9 cellular contexts compared by ENCODE assay signal in the genomic region with DNA sequence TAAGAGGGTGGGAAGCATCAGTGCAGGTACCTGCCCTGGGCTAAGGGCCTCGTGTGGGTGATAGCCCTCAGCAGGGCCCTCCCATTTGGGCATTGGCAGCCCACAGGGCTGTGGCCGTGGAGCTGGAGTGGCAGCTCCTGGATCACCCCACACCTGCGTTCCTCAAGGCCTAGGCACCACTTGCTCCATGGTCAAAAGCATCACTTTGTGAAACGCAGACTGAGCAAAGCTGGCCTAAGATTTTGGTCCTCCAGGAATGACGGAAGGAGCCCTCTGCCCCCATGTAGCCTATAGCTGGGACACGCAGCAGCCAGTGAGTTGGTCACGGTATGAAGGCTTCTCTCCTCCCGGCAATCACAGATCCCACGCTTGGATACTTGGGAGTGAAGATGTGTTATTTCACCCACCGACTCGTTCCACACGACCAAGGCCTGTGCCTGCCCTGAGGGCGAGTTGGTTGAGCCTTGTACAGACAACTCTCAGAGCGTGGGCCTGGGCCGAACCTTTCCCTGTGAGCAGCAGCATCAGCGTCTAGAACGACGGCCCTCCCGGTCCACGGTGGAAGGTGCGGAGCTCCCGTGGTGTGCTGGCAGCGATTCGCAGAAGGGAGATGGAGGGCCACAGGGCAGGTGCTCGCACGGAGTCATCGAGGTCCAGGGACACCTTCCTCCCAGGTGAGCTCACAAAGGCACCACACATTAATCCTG. TPM values are rescaled to one million over a fixed set of nuclear protein-coding genes. Genes with fewer than 3 reads are reported as not detected.
DNase-seq lines count a peak whose midpoint lies in the region; ATAC-seq and TF ChIP-seq lines count a peak whose summit lies in the region.
"Had no signal": no experiment of that assay in that cellular context is flagged by ENCODE, and none has a peak within 500 bp of the region (broad histone marks: within the 10 kb centered on the region; RNA-seq: fewer than 3 reads in every experiment).

No MANE protein-coding gene starts in this region.

- H3K9me3 Mint-ChIP-seq in stimulated activated naive B cell treated with anti-CD40 and anti-IgM and Interleukin-4, amounts not matched to agents 10 μg/mL and 1 μg/mL and 100 μg/mL, for 72 hours: peaks cover 16 to 20% of the 10 kb centered on the region in 2 donors

- H3K4me1 ChIP-seq in BLaER1 treated with 17β-estradiol and CSF1 and Interleukin-3, amounts not matched to agents 10 nM and 100 nM: peaks cover 8 to 31% (median 24%) of the 10 kb centered on the region in 10 experiments; a peak in 19 of 20 replicates
- H3K4me1 ChIP-seq in Panc1 (ENCODE audit: control insufficient read depth, insufficient read depth, low read length) (peaks cover 6% of the 10 kb centered on the region; the same call in 1 of the 2 replicates), gastroesophageal sphincter (peaks cover 7 to 42% (median 19%) of the 10 kb centered on the region in 3 donors), prostate gland (replicated peaks) (no peaks in the 10 kb centered on the region)

- ATAC-seq in Panc1 (no peak; the same call in 1 of the 2 replicates), gastroesophageal sphincter (no peak), HG03469 (IDR thresholded peaks at IDR 0.05; ENCODE audit: unreplicated experiment) (no peak), HG03039 (IDR thresholded peaks at IDR 0.05; ENCODE audit: unreplicated experiment) (no peak)
- ATAC-seq in stimulated activated naive B cell treated with anti-CD40 and anti-IgM and Interleukin-4, amounts not matched to agents 10 μg/mL and 1 μg/mL and 100 μg/mL, for 72 hours (replicated peaks): no peak

- TF ChIP-seq CTCF in Panc1 (IDR thresholded peaks at IDR 0.05) (no peak), gastroesophageal sphincter (IDR thresholded peaks at IDR 0.05) (no peak), prostate gland (IDR thresholded peaks at IDR 0.05) (no peak)

- BruUV-seq in Panc1 (replicated peaks; lab: Mats Ljungman, UMichigan): no TSS peak

- peaks cover 14 to 28% (median 21%) of the 10 kb centered on the region in 11 experiments; a peak in 17 of 22 replicates for H3K9me3 ChIP-seq in BLaER1 treated with 17β-estradiol and CSF1 and Interleukin-3, amounts not matched to agents 10 nM and 100 nM (replicated peaks in 1 of 11)
- no peaks in the 10 kb centered on the region for H3K9me3 ChIP-seq in Panc1 (ENCODE audit: control insufficient read depth, insufficient read depth, low read depth, low read length)
- H3K9me3 ChIP-seq in gastroesophageal sphincter: no peaks in the 10 kb centered on the region
- no peaks in the 10 kb centered on the region for H3K9me3 ChIP-seq in prostate gland

- in situ Hi-C loops in Panc1 (cut with HindIII; ENCODE audit: low pct_unique_long_range_greater_than_20kb, low sequenced_read_pairs): no loop called here

- H3K27me3 ChIP-seq in BLaER1 treated with 17β-estradiol and CSF1 and Interleukin-3, amounts not matched to agents 10 nM and 100 nM: no peaks in the 10 kb centered on the region
- no peaks in the 10 kb centered on the region for H3K27me3 ChIP-seq in Panc1 (ENCODE audit: control insufficient read depth, insufficient read depth, low read length)
- no peaks in the 10 kb centered on the region for H3K27me3 ChIP-seq in gastroesophageal sphincter
- no peaks in the 10 kb centered on the region for H3K27me3 ChIP-seq in prostate gland (replicated peaks; ENCODE audit: insufficient read depth)

- no peak overlapping the region for H3K4me3 ChIP-seq in BLaER1 treated with 17β-estradiol and CSF1 and Interleukin-3, amounts not matched to agents 10 nM and 100 nM
- no peak overlapping the region; a peak in 2 of 4 replicates for H3K4me3 ChIP-seq in Panc1 (ENCODE audit: low read depth in 2 of 2, low read length in 2 of 2)
- peak overlapping the region in 1 of 2 donors; percentile 45 for H3K4me3 ChIP-seq in gastroesophageal sphincter
- no peak overlapping the region for H3K4me3 ChIP-seq in prostate gland

- TF ChIP-seq EP300 in gastroesophageal sphincter (IDR thresholded peaks at IDR 0.05): no peak

- 80 to 96% methylated on average over 2 to 17 of the region's 27 CpGs for WGBS in gastroesophageal sphincter (ENCODE audit: low coverage in 1 of 2), 2 donors
- 95% methylated on average over 27 of the region's 27 CpGs for WGBS in prostate gland

- H3K4me1 Mint-ChIP-seq in stimulated activated naive B cell treated with anti-CD40 and anti-IgM and Interleukin-4, amounts not matched to agents 10 μg/mL and 1 μg/mL and 100 μg/mL, for 72 hours: peaks cover 4 to 9% of the 10 kb centered on the region in 2 donors

- intact Hi-C loops in Panc1 (cut with micrococcal nuclease; ENCODE audit: unreplicated experiment) (no loop called here), prostate gland (cut with DNase I) (no loop called here)

- H3K4me3 Mint-ChIP-seq in stimulated activated naive B cell treated with anti-CD40 and anti-IgM and Interleukin-4, amounts not matched to agents 10 μg/mL and 1 μg/mL and 100 μg/mL, for 72 hours: no peak overlapping the region

- CTCF ChIA-PET in Panc1 (lab: Charles Lee): interaction anchor here (0.6 to 0.8 kb wide), 2 partner anchors 98 to 331 kb away, joined by 3 to 15 read pairs; no protein-coding TSS in a partner anchor

- H3K9ac ChIP-seq in BLaER1 treated with 17β-estradiol and CSF1 and Interleukin-3, amounts not matched to agents 10 nM and 100 nM: peak overlapping the region in 6 of 11 experiments; percentile 25 to 59 (median 42); a peak in 10 of 22 replicates

- DNase-seq in Panc1 (ENCODE audit: low read depth, low spot score): no peak
- no peak for DNase-seq in prostate gland (ENCODE audit: low spot score)
- DNase-seq in stimulated activated naive B cell treated with anti-CD40 and anti-IgM and Interleukin-4, amounts not matched to agents 10 μg/mL and 1 μg/mL and 100 μg/mL, for 72 hours: no peak
- no peak for DNase-seq in hepatic stellate cell (ENCODE audit: low spot score)
- DNase-seq: effector memory CD4-positive, alpha-beta T cell had no signal

- peaks cover 0 to 4% of the 10 kb centered on the region in 2 donors for H3K27me3 Mint-ChIP-seq in stimulated activated naive B cell treated with anti-CD40 and anti-IgM and Interleukin-4, amounts not matched to agents 10 μg/mL and 1 μg/mL and 100 μg/mL, for 72 hours

- H3K4me2 ChIP-seq in BLaER1 treated with 17β-estradiol and CSF1 and Interleukin-3, amounts not matched to agents 10 nM and 100 nM: peak overlapping the region in 10 of 11 experiments; percentile 10 to 84 (median 67); a peak in 16 of 22 replicates

- TF ChIP-seq POLR2A in gastroesophageal sphincter (IDR thresholded peaks at IDR 0.05): no peak
- TF ChIP-seq POLR2A in prostate gland (IDR thresholded peaks at IDR 0.05): no peak

- no peak overlapping the region for H3K27ac Mint-ChIP-seq in stimulated activated naive B cell treated with anti-CD40 and anti-IgM and Interleukin-4, amounts not matched to agents 10 μg/mL and 1 μg/mL and 100 μg/mL, for 72 hours

- peaks cover 13 to 30% of the 10 kb centered on the region in 2 donors for H3K36me3 Mint-ChIP-seq in stimulated activated naive B cell treated with anti-CD40 and anti-IgM and Interleukin-4, amounts not matched to agents 10 μg/mL and 1 μg/mL and 100 μg/mL, for 72 hours

- H3K27ac ChIP-seq in BLaER1 treated with 17β-estradiol and CSF1 and Interleukin-3, amounts not matched to agents 10 nM and 100 nM: peak overlapping the region in 10 of 11 experiments; percentile 55 to 80 (median 74); a peak in 20 of 22 replicates
- peak overlapping the region; percentile 29; the same call in 1 of the 2 replicates for H3K27ac ChIP-seq in Panc1 (ENCODE audit: low read length)
- H3K27ac ChIP-seq in gastroesophageal sphincter: peak overlapping the region; percentile 60 to 94 (median 89)
- peak overlapping the region; percentile 73 to 74 for H3K27ac ChIP-seq in prostate gland

- no peaks in the 10 kb centered on the region for H4K20me1 ChIP-seq in BLaER1 treated with 17β-estradiol and CSF1 and Interleukin-3, amounts not matched to agents 10 nM and 100 nM

- H3K36me3 ChIP-seq in BLaER1 treated with 17β-estradiol and CSF1 and Interleukin-3, amounts not matched to agents 10 nM and 100 nM: no peaks in the 10 kb centered on the region
- H3K36me3 ChIP-seq in Panc1 (ENCODE audit: control insufficient read depth, insufficient read depth, low read length) (no peaks in the 10 kb centered on the region), gastroesophageal sphincter (no peaks in the 10 kb centered on the region), prostate gland (no peaks in the 10 kb centered on the region)

- POLR2A ChIA-PET in Panc1 (lab: Charles Lee): no interaction called here

RNA-seq across cellular contexts. Expression of a gene that starts 39.7 kb away (rescaled TPM):
- total RNA-seq in Panc1 (2021; ENCODE audit: unreplicated experiment) (0.05 TPM), gastroesophageal sphincter (10 to 100 TPM; 21.5 to 41.9 (median 35.7) TPM), prostate gland (10 to 100 TPM in 1 of 2 donors, 1 to 10 TPM in 1; 3.3 to 10.9 TPM)
- 0.23 TPM for polyA plus RNA-seq in Panc1 (2012; ENCODE audit: insufficient read length)

Comparison
In these comparisons a context has a peak if more than half of its experiments do, and no peak if none do; other contexts are left out.
1. H3K27ac ChIP-seq: peak in every context shown above with its lines; median percentile 89 in gastroesophageal sphincter; 74 in BLaER1 treated with 17β-estradiol and CSF1 and Interleukin-3, amounts not matched to agents 10 nM and 100 nM; 74 in prostate gland; 29 in Panc1.